ENCODE assay signal across 9 cellular contexts in the genomic region with DNA sequence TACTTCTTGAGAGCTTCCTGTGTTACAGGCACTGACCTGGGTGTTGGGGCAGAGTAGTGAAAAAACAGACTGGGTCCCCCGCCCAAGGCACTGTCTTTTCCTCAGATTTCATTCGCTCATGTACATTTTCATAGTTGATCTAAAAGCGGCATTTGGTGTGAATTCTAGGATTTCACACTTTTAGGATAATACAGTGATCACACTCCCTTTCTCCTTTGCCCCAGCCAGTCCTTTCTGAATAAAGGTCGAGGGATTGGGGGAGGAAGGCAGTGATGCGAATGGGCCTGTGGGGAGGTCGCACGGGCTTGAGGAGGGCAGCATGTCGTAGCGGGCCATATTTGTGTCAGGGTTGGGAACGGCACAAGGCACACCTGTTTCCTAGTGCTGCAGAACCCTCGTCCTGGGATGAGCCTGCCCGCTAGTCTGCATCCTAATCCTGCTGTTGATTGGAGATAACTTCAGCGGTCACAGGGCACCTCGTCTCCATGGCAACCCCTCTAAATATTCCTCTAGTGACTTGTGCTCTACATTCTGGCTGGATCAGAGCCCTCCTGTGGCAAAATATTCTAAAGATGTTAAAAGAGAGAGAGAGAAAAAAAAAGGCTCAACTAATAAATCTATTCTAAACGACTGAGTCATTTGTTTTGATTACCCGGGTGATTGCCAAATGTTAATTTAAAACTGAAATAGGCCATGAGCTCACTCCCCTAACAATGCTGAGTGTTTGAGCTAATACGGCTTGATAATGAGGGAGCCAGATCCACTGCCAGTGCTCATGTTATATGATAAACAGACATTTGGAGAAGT. TPM values are rescaled to one million over a fixed set of nuclear protein-coding genes. Genes with fewer than 3 reads are reported as not detected.
A peak's percentile ranks its signal among the peaks of the same experiment; 100 is the strongest.
DNase-seq lines count a peak whose midpoint lies in the region; ATAC-seq and TF ChIP-seq lines count a peak whose summit lies in the region.
"Had no signal": no experiment of that assay in that cellular context is flagged by ENCODE, and none has a peak within 500 bp of the region (broad histone marks: within the 10 kb centered on the region; RNA-seq: fewer than 3 reads in every experiment).

No MANE protein-coding gene starts in this region.

- H3K36me3 Mint-ChIP-seq in activated T-cell treated with anti-CD3 and anti-CD28 coated beads, Interleukin-2, amount 50 U/mL, for 24 hours (ENCODE audit: low read depth), result no peaks in the 10 kb centered on the region
- H3K36me3 Mint-ChIP-seq in activated CD8-positive, alpha-beta T cell treated with anti-CD3 and anti-CD28 coated beads for 36 hours (ENCODE audit: low read depth), result no peaks in the 10 kb centered on the region

- peaks cover 4 to 23% (median 7%) of the 10 kb centered on the region in 4 donors for H3K4me1 ChIP-seq in upper lobe of left lung
- H3K4me1 ChIP-seq: A549 had no signal

- intact Hi-C loops in activated CD8-positive, alpha-beta T cell treated with anti-CD3 and anti-CD28 coated beads for 36 hours (cut with micrococcal nuclease), result no loop called here

- H3K9me3 ChIP-seq in upper lobe of left lung, result no peaks in the 10 kb centered on the region
- H3K9me3 ChIP-seq: A549 had no signal

- no peak for TF ChIP-seq CTCF in kidney epithelial cell (IDR thresholded peaks at IDR 0.05; ENCODE audit: insufficient read depth, low read length, poor library complexity, severe bottlenecking)
- peak in 1 of 6 experiments; percentile 8 for TF ChIP-seq CTCF in upper lobe of left lung (IDR thresholded peaks at IDR 0.05)
- TF ChIP-seq CTCF in activated CD8-positive, alpha-beta T cell treated with anti-CD3 and anti-CD28 coated beads for 36 hours (IDR thresholded peaks at IDR 0.05), result no peak

- CTCF ChIA-PET in activated CD8-positive, alpha-beta T cell treated with anti-CD3 and anti-CD28 coated beads for 36 hours (lab: Charles Lee), result interaction anchor here (1.1 kb wide), 1 partner anchor 141 kb away, joined by 3 read pairs; no protein-coding TSS in a partner anchor

- no peaks in the 10 kb centered on the region for H3K36me3 ChIP-seq in kidney epithelial cell (ENCODE audit: control insufficient read depth, insufficient read depth, low read length)
- H3K36me3 ChIP-seq in upper lobe of left lung, result no peaks in the 10 kb centered on the region

- H3K9me3 Mint-ChIP-seq in activated T-cell treated with anti-CD3 and anti-CD28 coated beads, Interleukin-2, amount 50 U/mL, for 24 hours, result no peaks in the 10 kb centered on the region
- no peaks in the 10 kb centered on the region for H3K9me3 Mint-ChIP-seq in activated CD8-positive, alpha-beta T cell treated with anti-CD3 and anti-CD28 coated beads for 36 hours

- H3K27me3 ChIP-seq in kidney epithelial cell (ENCODE audit: control insufficient read depth, insufficient read depth, low read length) (no peaks in the 10 kb centered on the region), upper lobe of left lung (no peaks in the 10 kb centered on the region)

- DNase-seq in DMS53 (lab: John Stamatoyannopoulos, UW) (peak; percentile 34), DMS53 treated with DMSO at 0.1 percent for 48 hours (lab: John Stamatoyannopoulos, UW; ENCODE audit: unreplicated experiment) (no peak), caudate nucleus (lab: John Stamatoyannopoulos, UW) (peak in 21 of 61 donors; percentile 1 to 49 (median 3)), kidney epithelial cell (ENCODE audit: low read depth) (peak; percentile 61), upper lobe of left lung (no peak)
- DNase-seq in activated T-cell treated with anti-CD3 and anti-CD28 coated beads, Interleukin-2, amount 50 U/mL, for 24 hours, result no peak
- DNase-seq in activated effector memory CD4-positive, alpha-beta T cell treated with anti-CD3 and anti-CD28 coated beads, Interleukin-2, amount 50 U/mL, for 16 hours, result no peak
- DNase-seq in activated CD8-positive, alpha-beta T cell treated with anti-CD3 and anti-CD28 coated beads for 36 hours, result no peak

- POLR2A ChIA-PET in activated CD8-positive, alpha-beta T cell treated with anti-CD3 and anti-CD28 coated beads for 36 hours (lab: Charles Lee), result no interaction called here

- peak; percentile 66 to 77 for ATAC-seq in upper lobe of left lung (ENCODE audit: low FRiP score in 2 of 2)
- ATAC-seq in activated CD8-positive, alpha-beta T cell treated with anti-CD3 and anti-CD28 coated beads for 36 hours, result no peak

- H3K27me3 Mint-ChIP-seq in activated T-cell treated with anti-CD3 and anti-CD28 coated beads, Interleukin-2, amount 50 U/mL, for 24 hours, result peaks cover 16% of the 10 kb centered on the region
- no peaks in the 10 kb centered on the region for H3K27me3 Mint-ChIP-seq in activated CD8-positive, alpha-beta T cell treated with anti-CD3 and anti-CD28 coated beads for 36 hours

- 35 to 44% methylated on average over 13 to 17 of the region's 17 CpGs for WGBS in upper lobe of left lung, 2 donors

- H3K4me3 ChIP-seq in kidney epithelial cell (ENCODE audit: low read depth, low read length) (no peak overlapping the region), upper lobe of left lung (no peak overlapping the region)
- H3K4me3 ChIP-seq: A549 had no signal

- H3K27ac ChIP-seq in caudate nucleus (ENCODE audit: low read depth, low read length), result peak overlapping the region; percentile 52
- peak overlapping the region; percentile 64 to 81 (median 72) for H3K27ac ChIP-seq in upper lobe of left lung
- H3K27ac ChIP-seq: A549 had no signal

- no peak overlapping the region for H3K4me3 Mint-ChIP-seq in activated T-cell treated with anti-CD3 and anti-CD28 coated beads, Interleukin-2, amount 50 U/mL, for 24 hours
- no peak overlapping the region for H3K4me3 Mint-ChIP-seq in activated CD8-positive, alpha-beta T cell treated with anti-CD3 and anti-CD28 coated beads for 36 hours

- TF ChIP-seq EP300 in upper lobe of left lung (IDR thresholded peaks at IDR 0.05), result no peak

- H3K4me1 Mint-ChIP-seq in activated T-cell treated with anti-CD3 and anti-CD28 coated beads, Interleukin-2, amount 50 U/mL, for 24 hours (ENCODE audit: low read depth), result no peaks in the 10 kb centered on the region
- H3K4me1 Mint-ChIP-seq in activated CD8-positive, alpha-beta T cell treated with anti-CD3 and anti-CD28 coated beads for 36 hours (ENCODE audit: low read depth), result no peaks in the 10 kb centered on the region

- no peak overlapping the region for H3K27ac Mint-ChIP-seq in activated T-cell treated with anti-CD3 and anti-CD28 coated beads, Interleukin-2, amount 50 U/mL, for 24 hours
- H3K27ac Mint-ChIP-seq in activated CD8-positive, alpha-beta T cell treated with anti-CD3 and anti-CD28 coated beads for 36 hours, result no peak overlapping the region

- TF ChIP-seq POLR2A in upper lobe of left lung (IDR thresholded peaks at IDR 0.05), result no peak

RNA-seq across cellular contexts. Expression of gene FHL1, which starts 21.8 kb away (rescaled TPM):
- total RNA-seq in kidney epithelial cell, result 37.3 and 42.0 TPM in 2 replicates
- 100 to 1,000 TPM; 114 to 426 (median 255) TPM for total RNA-seq in upper lobe of left lung
- total RNA-seq in activated CD8-positive, alpha-beta T cell treated with anti-CD3 and anti-CD28 coated beads for 36 hours, result 10 to 100 TPM; 17.9 to 18.4 TPM

Comparison
In these comparisons a context has a peak if more than half of its experiments do, and no peak if none do; other contexts are left out.
1. DNase-seq: peak in DMS53 (single experiment) and kidney epithelial cell (single experiment); none in DMS53 treated with DMSO at 0.1 percent for 48 hours (single experiment), upper lobe of left lung (0 of 2), activated T-cell treated with anti-CD3 and anti-CD28 coated beads, Interleukin-2, amount 50 U/mL, for 24 hours (single experiment), activated effector memory CD4-positive, alpha-beta T cell treated with anti-CD3 and anti-CD28 coated beads, Interleukin-2, amount 50 U/mL, for 16 hours (single experiment) and activated CD8-positive, alpha-beta T cell treated with anti-CD3 and anti-CD28 coated beads for 36 hours (single experiment).